Comparison of ENCODE assay signal across 28 cellular contexts in the genomic region with DNA sequence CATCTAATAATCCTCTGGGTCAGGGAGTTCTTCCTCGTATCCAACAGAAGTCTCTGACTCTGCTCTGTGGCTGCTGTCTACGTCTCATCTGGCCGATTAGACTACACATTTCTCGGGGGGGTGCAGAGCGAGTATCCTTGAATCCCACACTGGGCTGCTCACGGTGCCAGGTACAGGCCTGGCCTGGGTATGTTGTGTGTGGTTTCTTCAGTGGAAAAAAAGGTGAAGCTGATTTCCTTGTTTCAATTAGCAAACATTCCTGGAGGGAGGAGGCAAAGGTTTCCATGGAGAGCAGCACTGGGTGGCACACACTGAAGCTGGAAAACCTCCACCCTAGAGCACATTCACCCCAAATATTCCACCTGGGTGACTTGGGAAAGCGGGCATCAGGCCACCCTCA. TPM values are rescaled to one million over a fixed set of nuclear protein-coding genes. Genes with fewer than 3 reads are reported as not detected.
DNase-seq lines count a peak whose midpoint lies in the region; TF ChIP-seq lines count a peak whose summit lies in the region.
"Had no signal": no experiment of that assay in that cellular context is flagged by ENCODE, and none has a peak within 500 bp of the region (broad histone marks: within the 10 kb centered on the region; RNA-seq: fewer than 3 reads in every experiment).

No MANE protein-coding gene starts in this region.

- TF ChIP-seq POLR2A in breast epithelium (IDR thresholded peaks at IDR 0.05) = no peak

- H3K9me3 Mint-ChIP-seq in MCF 10A (ENCODE audit: unreplicated experiment) (no peaks in the 10 kb centered on the region), endodermal cell (no peaks in the 10 kb centered on the region), mesothelial cell of epicardium (no peaks in the 10 kb centered on the region), type B pancreatic cell (no peaks in the 10 kb centered on the region)
- no peaks in the 10 kb centered on the region for H3K9me3 Mint-ChIP-seq in activated T-cell treated with anti-CD3 and anti-CD28 coated beads, Interleukin-2, amount 50 U/mL, for 24 hours
- H3K9me3 Mint-ChIP-seq: activated CD4-positive, alpha-beta T cell treated with anti-CD3 and anti-CD28 coated beads, Interleukin-2, amount 10 ng/mL, durations not matched to agents 7 days and 5 days; CD8-positive, alpha-beta memory T cell; nephron progenitor cell had no signal

- peak in 1 of 2 donors; percentile 53 for DNase-seq in breast epithelium (ENCODE audit: low spot score in 2 of 2)
- DNase-seq in MCF 10A (ENCODE audit: unreplicated experiment) = no peak
- DNase-seq in endodermal cell = peak; percentile 24
- DNase-seq in mesothelial cell of epicardium (ENCODE audit: low spot score in 2 of 2, unreplicated experiment in 2 of 2) = peak in 1 of 2 experiments; percentile 35
- no peak for DNase-seq in type B pancreatic cell (ENCODE audit: extremely low spot score, unreplicated experiment)
- no peak for DNase-seq in activated naive CD4-positive, alpha-beta T cell (lab: John Stamatoyannopoulos, UW)
- DNase-seq in NCI-H82 (lab: John Stamatoyannopoulos, UW) = no peak
- DNase-seq in activated T-cell treated with anti-CD3 and anti-CD28 coated beads, Interleukin-2, amount 50 U/mL, for 24 hours = no peak
- DNase-seq: activated CD4-positive, alpha-beta T cell treated with anti-CD3 and anti-CD28 coated beads, Interleukin-2, amount 10 ng/mL, durations not matched to agents 7 days and 5 days; activated gamma-delta T cell; AML-193; CD8-positive, alpha-beta memory T cell; central memory CD4-positive, alpha-beta T cell; GDM1; left cardiac atrium; midbrain; NCI-H146; NCI-H526; nephron progenitor cell; small intestine; stimulated activated naive CD4-positive, alpha-beta T cell; T-helper 17 cell; thyroid gland had no signal

- POLR2A ChIA-PET in MCF 10A (lab: Yijun Ruan, JAX) = interaction anchor here (0.7 to 1.0 kb wide), 2 partner anchors 23 to 24 kb away, joined by 3 to 6 read pairs; no protein-coding TSS in a partner anchor

- H3K9ac ChIP-seq in endodermal cell (ENCODE audit: extremely low read depth, low read length, poor library complexity, severe bottlenecking) = no peak overlapping the region

- TF ChIP-seq CTCF in breast epithelium (IDR thresholded peaks at IDR 0.05) (no peak), MCF 10A (IDR thresholded peaks at IDR 0.05; ENCODE audit: unreplicated experiment) (no peak), endodermal cell (conservative IDR thresholded peaks at IDR 0.05) (no peak), mesothelial cell of epicardium (IDR thresholded peaks at IDR 0.05; ENCODE audit: unreplicated experiment) (no peak), type B pancreatic cell (conservative IDR thresholded peaks at IDR 0.05) (no peak)

- H3K4me3 ChIP-seq in breast epithelium (no peak overlapping the region), endodermal cell (ENCODE audit: low read length) (no peak overlapping the region)
- H3K4me3 ChIP-seq: adrenal gland, K562, thyroid gland had no signal

- H3K36me3 ChIP-seq in breast epithelium (no peaks in the 10 kb centered on the region), endodermal cell (ENCODE audit: control insufficient read depth, insufficient read depth, low read length) (no peaks in the 10 kb centered on the region)
- H3K36me3 ChIP-seq: adrenal gland, thyroid gland had no signal

- H3K27me3 Mint-ChIP-seq in MCF 10A (ENCODE audit: insufficient read depth, unreplicated experiment) = no peaks in the 10 kb centered on the region
- H3K27me3 Mint-ChIP-seq in endodermal cell (ENCODE audit: insufficient read depth) = no peaks in the 10 kb centered on the region
- H3K27me3 Mint-ChIP-seq in mesothelial cell of epicardium (ENCODE audit: low read depth) = no peaks in the 10 kb centered on the region
- H3K27me3 Mint-ChIP-seq in type B pancreatic cell = peaks cover 3% of the 10 kb centered on the region
- peaks cover 16% of the 10 kb centered on the region for H3K27me3 Mint-ChIP-seq in activated T-cell treated with anti-CD3 and anti-CD28 coated beads, Interleukin-2, amount 50 U/mL, for 24 hours
- H3K27me3 Mint-ChIP-seq: activated CD4-positive, alpha-beta T cell treated with anti-CD3 and anti-CD28 coated beads, Interleukin-2, amount 10 ng/mL, durations not matched to agents 7 days and 5 days had no signal

- H3K9me3 ChIP-seq in breast epithelium = no peaks in the 10 kb centered on the region
- H3K9me3 ChIP-seq in endodermal cell (ENCODE audit: control insufficient read depth, low read length) = no peaks in the 10 kb centered on the region
- H3K9me3 ChIP-seq: adrenal gland, thyroid gland had no signal

- H3K27ac Mint-ChIP-seq in MCF 10A (ENCODE audit: low read depth, unreplicated experiment) = no peak overlapping the region
- no peak overlapping the region for H3K27ac Mint-ChIP-seq in endodermal cell
- peak overlapping the region; percentile 13 for H3K27ac Mint-ChIP-seq in mesothelial cell of epicardium
- peak overlapping the region; percentile 12 for H3K27ac Mint-ChIP-seq in type B pancreatic cell
- no peak overlapping the region for H3K27ac Mint-ChIP-seq in activated T-cell treated with anti-CD3 and anti-CD28 coated beads, Interleukin-2, amount 50 U/mL, for 24 hours
- H3K27ac Mint-ChIP-seq: activated CD4-positive, alpha-beta T cell treated with anti-CD3 and anti-CD28 coated beads, Interleukin-2, amount 10 ng/mL, durations not matched to agents 7 days and 5 days; nephron progenitor cell; progenitor cell of endocrine pancreas; T-helper 17 cell had no signal

- H3K4me1 ChIP-seq in breast epithelium (peaks cover 5% of the 10 kb centered on the region in 2 donors), endodermal cell (ENCODE audit: control insufficient read depth, insufficient read depth, low read length) (no peaks in the 10 kb centered on the region)

- WGBS in endodermal cell (ENCODE audit: insufficient coverage in 1 of 2, insufficient read length in 1 of 2), 2 experiments = 80 to 92% methylated on average over 1 to 7 of the region's 7 CpGs

- BruUV-seq in MCF 10A (replicated peaks; lab: Mats Ljungman, UMichigan) = no TSS peak

- H3K36me3 Mint-ChIP-seq in MCF 10A (ENCODE audit: insufficient read depth, unreplicated experiment) = no peaks in the 10 kb centered on the region
- H3K36me3 Mint-ChIP-seq in endodermal cell (ENCODE audit: low read depth) = no peaks in the 10 kb centered on the region
- H3K36me3 Mint-ChIP-seq in mesothelial cell of epicardium = no peaks in the 10 kb centered on the region
- H3K36me3 Mint-ChIP-seq in type B pancreatic cell = no peaks in the 10 kb centered on the region
- no peaks in the 10 kb centered on the region for H3K36me3 Mint-ChIP-seq in activated T-cell treated with anti-CD3 and anti-CD28 coated beads, Interleukin-2, amount 50 U/mL, for 24 hours (ENCODE audit: low read depth)
- H3K36me3 Mint-ChIP-seq: CD8-positive, alpha-beta memory T cell had no signal

- intact Hi-C loops in breast epithelium (cut with DNase I; ENCODE audit: low total_unique reads) = loop anchor here (5.0 kb wide), 1 partner anchor 907 kb away; no protein-coding TSS in a partner anchor
- intact Hi-C loops in MCF 10A (cut with micrococcal nuclease) = no loop called here

- CTCF ChIA-PET in MCF 10A (lab: Yijun Ruan, JAX) = interaction anchor here (0.7 to 2.9 kb wide), 4 partner anchors 9 to 100 kb away, joined by 3 to 14 read pairs (median 3); no protein-coding TSS in a partner anchor

- H3K27ac ChIP-seq in breast epithelium (peak overlapping the region; percentile 77 to 80), endodermal cell (ENCODE audit: low read depth, low read length) (no peak overlapping the region)
- H3K27ac ChIP-seq: adrenal gland, thyroid gland had no signal

- H3K27me3 ChIP-seq in breast epithelium (no peaks in the 10 kb centered on the region), endodermal cell (ENCODE audit: control insufficient read depth, insufficient read depth, low read length, poor library complexity, severe bottlenecking) (no peaks in the 10 kb centered on the region)
- H3K27me3 ChIP-seq: adrenal gland, thyroid gland had no signal

- H3K4me1 Mint-ChIP-seq in MCF 10A (ENCODE audit: insufficient read depth, unreplicated experiment) = peaks cover 37% of the 10 kb centered on the region
- H3K4me1 Mint-ChIP-seq in endodermal cell = no peaks in the 10 kb centered on the region
- peaks cover 32% of the 10 kb centered on the region for H3K4me1 Mint-ChIP-seq in mesothelial cell of epicardium
- H3K4me1 Mint-ChIP-seq in type B pancreatic cell (ENCODE audit: unreplicated experiment) = peaks cover 21% of the 10 kb centered on the region
- H3K4me1 Mint-ChIP-seq in activated T-cell treated with anti-CD3 and anti-CD28 coated beads, Interleukin-2, amount 50 U/mL, for 24 hours (ENCODE audit: low read depth) = peaks cover 31% of the 10 kb centered on the region
- H3K4me1 Mint-ChIP-seq: CD8-positive, alpha-beta memory T cell had no signal

- H3K4me3 Mint-ChIP-seq in MCF 10A (ENCODE audit: unreplicated experiment) = no peak overlapping the region
- no peak overlapping the region for H3K4me3 Mint-ChIP-seq in endodermal cell
- H3K4me3 Mint-ChIP-seq in mesothelial cell of epicardium = no peak overlapping the region
- H3K4me3 Mint-ChIP-seq in type B pancreatic cell = no peak overlapping the region
- H3K4me3 Mint-ChIP-seq in activated T-cell treated with anti-CD3 and anti-CD28 coated beads, Interleukin-2, amount 50 U/mL, for 24 hours = no peak overlapping the region
- H3K4me3 Mint-ChIP-seq: activated CD4-positive, alpha-beta T cell treated with anti-CD3 and anti-CD28 coated beads, Interleukin-2, amount 10 ng/mL, durations not matched to agents 7 days and 5 days; CD8-positive, alpha-beta memory T cell; nephron progenitor cell; T-helper 17 cell had no signal

RNA-seq across cellular contexts. Expression of gene RAB7B, which starts 2.0 kb away (rescaled TPM):
- total RNA-seq in breast epithelium = 1 to 10 TPM; 1.3 to 6.6 (median 2.9) TPM
- total RNA-seq in MCF 10A (2022) = 1.6 and 3.6 TPM in 2 replicates
- total RNA-seq in endodermal cell = not detected
- polyA plus RNA-seq in endodermal cell (2013, experiment 1 of 2) = 1.3 TPM
- polyA plus RNA-seq in endodermal cell (2013, experiment 2 of 2) = 1.2 TPM
- total RNA-seq in mesothelial cell of epicardium = 1.3 to 1.5 TPM (median 1.4 TPM) in 3 replicates
- 0.26 and 0.82 TPM in 2 replicates for total RNA-seq in type B pancreatic cell (ENCODE audit: low replicate concordance)
- total RNA-seq: activated CD4-positive, alpha-beta T cell treated with anti-CD3 and anti-CD28 coated beads, Interleukin-2, amount 10 ng/mL, durations not matched to agents 7 days and 5 days; progenitor cell of endocrine pancreas had no signal
- polyA plus RNA-seq: CD8-positive, alpha-beta memory T cell had no signal

RNA-seq across cellular contexts. Expression of gene CTSE, which starts 18.5 kb away (rescaled TPM):
- total RNA-seq in breast epithelium (under 1 TPM in 1 of 3 donors, not detected in 2; under 0.01 TPM), MCF 10A (2022) (0.79 and 0.81 TPM in 2 replicates), endodermal cell (under 1 TPM; 0.15 to 0.42 TPM), mesothelial cell of epicardium (0.16 TPM in 1 of 3 replicates, not detected in the others), type B pancreatic cell (ENCODE audit: low replicate concordance) (28.6 and 42.0 TPM in 2 replicates)
- polyA plus RNA-seq in endodermal cell (2013, experiment 1 of 2) = 0.39 TPM
- polyA plus RNA-seq in endodermal cell (2013, experiment 2 of 2) = 0.12 TPM
- total RNA-seq: A172; activated CD4-positive, alpha-beta T cell treated with anti-CD3 and anti-CD28 coated beads, Interleukin-2, amount 10 ng/mL, durations not matched to agents 7 days and 5 days; adrenal gland; CD8-positive, alpha-beta memory T cell; frontal cortex; left cardiac atrium; T-helper 17 cell had no signal
- polyA plus RNA-seq: CD8-positive, alpha-beta memory T cell had no signal

RNA-seq across cellular contexts. Expression of gene RHEX, which starts 47.7 kb away (rescaled TPM):
- total RNA-seq in breast epithelium (10 to 100 TPM in 1 of 3 donors, 1 to 10 TPM in 1, under 1 TPM in 1; 0.98 to 20.6 (median 4.4) TPM), MCF 10A (2022) (not detected in 2 replicates), endodermal cell (not detected), mesothelial cell of epicardium (not detected in 3 replicates), type B pancreatic cell (ENCODE audit: low replicate concordance) (not detected in 2 replicates)
- 0.71 TPM for polyA plus RNA-seq in endodermal cell (2013, experiment 1 of 2)
- 1.2 TPM for polyA plus RNA-seq in endodermal cell (2013, experiment 2 of 2)
- total RNA-seq: A172; activated CD4-positive, alpha-beta T cell treated with anti-CD3 and anti-CD28 coated beads, Interleukin-2, amount 10 ng/mL, durations not matched to agents 7 days and 5 days; adrenal gland; CD8-positive, alpha-beta memory T cell; K562; progenitor cell of endocrine pancreas had no signal
- polyA plus RNA-seq: CD8-positive, alpha-beta memory T cell; K562 had no signal

Comparison
In these comparisons a context has a peak if more than half of its experiments do, and no peak if none do; other contexts are left out.
1. H3K27ac Mint-ChIP-seq: peak in mesothelial cell of epicardium (single experiment) and type B pancreatic cell (single experiment); none in MCF 10A (single experiment), endodermal cell (single experiment) and activated T-cell treated with anti-CD3 and anti-CD28 coated beads, Interleukin-2, amount 50 U/mL, for 24 hours (single experiment).
2. RNA of gene CTSE, which starts 18.5 kb away (total RNA-seq): 28.6 to 42.0 TPM in type B pancreatic cell; 0.79 to 0.81 TPM in MCF 10A, 0.15 to 0.42 TPM in endodermal cell, 0.16 TPM in mesothelial cell of epicardium and under 0.01 TPM in breast epithelium; every median in the first group is over 10 times any median in the second.